In genomic region chr1:154955718-154956513, GRCh38 we compare ENCODE assay signal across 8 cellular contexts. TPM values are rescaled to one million over a fixed set of nuclear protein-coding genes. Genes with fewer than 3 reads are reported as not detected.
DNase-seq lines count a peak whose midpoint lies in the region; ATAC-seq and TF ChIP-seq lines count a peak whose summit lies in the region.

Gene PBXIP1 (minus strand): TSS chr1:154956099. CDS start chr1:154953721, 2,378 bp downstream.

- peak within 1 kb of the TSS; percentile 95 to 99 (median 97) for H3K4me3 Mint-ChIP-seq in CD8-positive, alpha-beta memory T cell
- H3K4me3 Mint-ChIP-seq in IgD-negative memory B cell: peak within 1 kb of the TSS; percentile 96 to 100 (median 97)

- no peaks in the 10 kb centered on the region for H3K27me3 ChIP-seq in CD8-positive, alpha-beta memory T cell (ENCODE audit: insufficient read depth, low read length, poor library complexity, severe bottlenecking)
- no peaks in the 10 kb centered on the region for H3K27me3 ChIP-seq in OCI-LY1 (ENCODE audit: insufficient read depth, low read length)
- no peaks in the 10 kb centered on the region for H3K27me3 ChIP-seq in mesendoderm (ENCODE audit: insufficient read depth, low read length, poor library complexity)

- H3K9me3 Mint-ChIP-seq in CD8-positive, alpha-beta memory T cell: no peaks in the 10 kb centered on the region
- no peaks in the 10 kb centered on the region for H3K9me3 Mint-ChIP-seq in IgD-negative memory B cell

- peak within 1 kb of the TSS; percentile 89 for H3K56ac ChIP-seq in mesendoderm (ENCODE audit: low read length)

- H3K27ac ChIP-seq in CD8-positive, alpha-beta memory T cell (ENCODE audit: low read depth, low read length): peak within 1 kb of the TSS; percentile 100
- H3K27ac ChIP-seq in OCI-LY1 (ENCODE audit: low read depth, low read length, poor library complexity, severe bottlenecking): peak within 1 kb of the TSS; percentile 89
- peak within 1 kb of the TSS; percentile 86 for H3K27ac ChIP-seq in mesendoderm (ENCODE audit: low read depth, low read length)

- peak within 1 kb of the TSS; percentile 33 for H3K23ac ChIP-seq in mesendoderm (ENCODE audit: low read length)

- no peak within 1 kb of the TSS for H4K5ac ChIP-seq in mesendoderm (ENCODE audit: low read length)

- H2BK5ac ChIP-seq in mesendoderm (ENCODE audit: low read length): peak within 1 kb of the TSS; percentile 63

- peak; percentile 56 for ATAC-seq in GM21390 (IDR thresholded peaks at IDR 0.05; ENCODE audit: unreplicated experiment)

- peak within 1 kb of the TSS; percentile 74 for H3K4me2 ChIP-seq in OCI-LY1 (ENCODE audit: low read length)
- H3K4me2 ChIP-seq in mesendoderm (ENCODE audit: low read length): peak within 1 kb of the TSS; percentile 93

- no peak within 1 kb of the TSS for H3K4ac ChIP-seq in mesendoderm (ENCODE audit: low read depth, low read length)

- peak within 1 kb of the TSS; percentile 85 for H3K4me3 ChIP-seq in CD8-positive, alpha-beta memory T cell (ENCODE audit: low read length)
- H3K4me3 ChIP-seq in OCI-LY1 (ENCODE audit: low read depth, low read length, poor library complexity, severe bottlenecking) (peak within 1 kb of the TSS; percentile 65), mesendoderm (ENCODE audit: low read length) (peak within 1 kb of the TSS; percentile 67)

- H4K8ac ChIP-seq in mesendoderm (ENCODE audit: low read depth, low read length): peak within 1 kb of the TSS; percentile 31

- H3K4me1 ChIP-seq in CD8-positive, alpha-beta memory T cell (ENCODE audit: insufficient read depth, low read length): peaks cover 66% of the 10 kb centered on the region
- H3K4me1 ChIP-seq in OCI-LY1 (ENCODE audit: insufficient read depth, low read length, severe bottlenecking) (peaks cover 69% of the 10 kb centered on the region), mesendoderm (ENCODE audit: control insufficient read depth, low read depth, low read length) (peaks cover 11% of the 10 kb centered on the region)

- no peak within 1 kb of the TSS for H2BK15ac ChIP-seq in mesendoderm (replicated peaks; ENCODE audit: low read depth)

- peaks cover 7% of the 10 kb centered on the region for H3K79me1 ChIP-seq in mesendoderm (ENCODE audit: low read length)

- H3K9me2 ChIP-seq in OCI-LY1 (ENCODE audit: low read depth, low read length): no peaks in the 10 kb centered on the region

- peaks cover 0 to 9% of the 10 kb centered on the region in 2 donors for H3K27me3 Mint-ChIP-seq in CD8-positive, alpha-beta memory T cell
- no peaks in the 10 kb centered on the region for H3K27me3 Mint-ChIP-seq in IgD-negative memory B cell

- no peaks in the 10 kb centered on the region for H3F3A ChIP-seq in OCI-LY1 (ENCODE audit: insufficient read depth, low read length)

- H2AK5ac ChIP-seq in mesendoderm (ENCODE audit: low read length): no peak within 1 kb of the TSS

- H2BK120ac ChIP-seq in mesendoderm (ENCODE audit: low read depth, low read length): no peak within 1 kb of the TSS

- peaks cover 9% of the 10 kb centered on the region for H3K36me3 ChIP-seq in CD8-positive, alpha-beta memory T cell (ENCODE audit: insufficient read depth, low read length)
- H3K36me3 ChIP-seq in OCI-LY1 (ENCODE audit: insufficient read depth, low read length): peaks cover 18% of the 10 kb centered on the region
- no peaks in the 10 kb centered on the region for H3K36me3 ChIP-seq in mesendoderm (ENCODE audit: control insufficient read depth, insufficient read depth, low read length)

- peaks cover 63 to 90% (median 77%) of the 10 kb centered on the region in 3 donors for H3K4me1 Mint-ChIP-seq in CD8-positive, alpha-beta memory T cell
- H3K4me1 Mint-ChIP-seq in IgD-negative memory B cell: peaks cover 47 to 48% (median 47%) of the 10 kb centered on the region in 3 donors

- peak; percentile 67 to 94 (median 89) for DNase-seq in CD8-positive, alpha-beta memory T cell
- peak; percentile 71 for DNase-seq in activated CD8-positive, alpha-beta memory T cell treated with anti-CD3 and anti-CD28 coated beads, Interleukin-2, amount 50 U/mL, for 4 hours
- DNase-seq in mesendoderm: peak; percentile 99
- DNase-seq in stimulated activated CD8-positive, alpha-beta memory T cell treated with anti-CD3 and anti-CD28 coated beads, Interleukin-15, amount 100 ng/mL, for 1 hour (ENCODE audit: low read depth): peak; percentile 68

- H2AFZ ChIP-seq in OCI-LY1 (ENCODE audit: low read length): no peak within 1 kb of the TSS

- in situ Hi-C loops in endometrial microvascular endothelial cells (cut with HindIII; ENCODE audit: inconsistent ontology term, low pct_unique_long_range_greater_than_20kb, low sequenced_read_pairs): no loop called here

- H3K18ac ChIP-seq in mesendoderm (ENCODE audit: low read length): peak within 1 kb of the TSS; percentile 21

- CTCF ChIA-PET in CD8-positive, alpha-beta memory T cell (lab: Charles Lee): interaction anchor here (0.5 to 5.9 kb wide), 18 partner anchors 11 to 533 kb away, joined by 3 to 65 read pairs (median 6); partner anchors contain the start of genes CKS1B, KRTCAP2, PMVK and SHC1

- no CpG with 5 or more reads among the region's 18 CpGs for WGBS in mesendoderm (ENCODE audit: extremely low coverage, insufficient coverage, low lambda C conversion rate)

- POLR2A ChIA-PET in CD8-positive, alpha-beta memory T cell (lab: Charles Lee): interaction anchor here (0.6 to 3.8 kb wide), 13 partner anchors 16 to 620 kb away, joined by 3 to 45 read pairs (median 7); partner anchors contain the start of genes FLAD1, KRTCAP2 and PMVK

- H4K20me1 ChIP-seq in OCI-LY1 (ENCODE audit: insufficient read depth, low read length): no peaks in the 10 kb centered on the region

- peaks cover 0 to 77% (median 5%) of the 10 kb centered on the region in 3 donors for H3K36me3 Mint-ChIP-seq in CD8-positive, alpha-beta memory T cell
- H3K36me3 Mint-ChIP-seq in IgD-negative memory B cell: peaks cover 7% of the 10 kb centered on the region

- no peaks in the 10 kb centered on the region for H3K9me3 ChIP-seq in CD8-positive, alpha-beta memory T cell (ENCODE audit: low read length)
- no peaks in the 10 kb centered on the region for H3K9me3 ChIP-seq in OCI-LY1 (ENCODE audit: low read length)

- H3K79me2 ChIP-seq in OCI-LY1 (ENCODE audit: insufficient read depth, low read length) (peaks cover 3% of the 10 kb centered on the region; the same call in 1 of the 2 replicates), mesendoderm (ENCODE audit: control insufficient read depth, insufficient read depth, low read length) (peaks cover 5% of the 10 kb centered on the region)

- H3K9ac ChIP-seq in OCI-LY1 (ENCODE audit: low read length): peak within 1 kb of the TSS; percentile 60
- peak within 1 kb of the TSS; percentile 85 for H3K9ac ChIP-seq in mesendoderm (ENCODE audit: low read length)

- TF ChIP-seq CTCF in OCI-LY1 (IDR thresholded peaks at IDR 0.05; ENCODE audit: low read length): peak; percentile 52

- peak within 1 kb of the TSS; percentile 99 to 100 (median 100) for H3K27ac Mint-ChIP-seq in CD8-positive, alpha-beta memory T cell
- peak within 1 kb of the TSS; percentile 99 for H3K27ac Mint-ChIP-seq in IgD-negative memory B cell

RNA-seq across cellular contexts. Expression of gene PBXIP1, which starts in this region (rescaled TPM):
- total RNA-seq in CD8-positive, alpha-beta memory T cell: 10 to 100 TPM; 35.9 to 36.1 TPM
- polyA plus RNA-seq in CD8-positive, alpha-beta memory T cell: 295 TPM
- polyA plus RNA-seq in IgD-negative memory B cell: 123 TPM
- 34.9 TPM for total RNA-seq in endometrial microvascular endothelial cells (ENCODE audit: inconsistent ontology term)
- 6.7 TPM for polyA plus RNA-seq in mesendoderm (2013, experiment 1 of 2)
- polyA plus RNA-seq in mesendoderm (2013, experiment 2 of 2): 6.1 TPM

Comparison
In these comparisons a context has a peak if more than half of its experiments do, and no peak if none do; other contexts are left out.
1. Peak in every context shown above with its lines: DNase-seq, ATAC-seq, H3K4me3 ChIP-seq and H3K27ac ChIP-seq.